ENCODE assay signal across 11 cellular contexts in genomic region chr3:195151866-195152526, GRCh38.
DNase-seq lines count a peak whose midpoint lies in the region; TF ChIP-seq lines count a peak whose summit lies in the region.
"Had no signal": no experiment of that assay in that cellular context is flagged by ENCODE, and none has a peak within 500 bp of the region (broad histone marks: within the 10 kb centered on the region; RNA-seq: fewer than 3 reads in every experiment).

No MANE protein-coding gene starts in this region.

- no peak overlapping the region for H3K4me2 ChIP-seq in mesendoderm (ENCODE audit: low read length)

- H2BK5ac ChIP-seq in mesendoderm (ENCODE audit: low read length): peak overlapping the region; percentile 48

- H3K18ac ChIP-seq in mesendoderm (ENCODE audit: low read length): no peak overlapping the region

- H3K4ac ChIP-seq in mesendoderm (ENCODE audit: low read depth, low read length): peak overlapping the region; percentile 62

- no peak overlapping the region for H3K23ac ChIP-seq in mesendoderm (ENCODE audit: low read length)

- peak overlapping the region; percentile 79 for H2AK5ac ChIP-seq in mesendoderm (ENCODE audit: low read length)

- peak overlapping the region; percentile 64 for H3K56ac ChIP-seq in mesendoderm (ENCODE audit: low read length)

- DNase-seq in A172 (ENCODE audit: low spot score) (peak; percentile 90), HT-29 (ENCODE audit: low spot score) (peak; percentile 47), choroid plexus epithelial cell (ENCODE audit: low read depth) (peak; percentile 80), mesendoderm (peak; percentile 60), AML-193 (lab: John Stamatoyannopoulos, UW) (no peak), KG1 (lab: John Stamatoyannopoulos, UW) (no peak), hypothalamus (lab: John Stamatoyannopoulos, UW) (no peak), erythroblast (lab: John Stamatoyannopoulos, UW) (no peak)
- DNase-seq: CD8-positive, alpha-beta T cell; NCI-H2081 treated with DMSO at 0.1 percent for 48 hours had no signal

- no peaks in the 10 kb centered on the region for H3K27me3 ChIP-seq in mesendoderm (ENCODE audit: insufficient read depth, low read length, poor library complexity)

- H4K5ac ChIP-seq in mesendoderm (ENCODE audit: low read length): no peak overlapping the region

- no peak for TF ChIP-seq CTCF in choroid plexus epithelial cell (conservative IDR thresholded peaks at IDR 0.05; ENCODE audit: low read depth, low read length)

- H3K4me1 ChIP-seq in mesendoderm (ENCODE audit: control insufficient read depth, low read depth, low read length): peaks cover 27% of the 10 kb centered on the region

- H2BK15ac ChIP-seq in mesendoderm (replicated peaks; ENCODE audit: low read depth): no peak overlapping the region

- no peak overlapping the region for H3K9ac ChIP-seq in mesendoderm (ENCODE audit: low read length)

- peaks cover 8% of the 10 kb centered on the region for H3K79me1 ChIP-seq in mesendoderm (ENCODE audit: low read length)

- no peak for TF ChIP-seq POLR2A in erythroblast (IDR thresholded peaks at IDR 0.05; ENCODE audit: low read length)

- no CpG with 5 or more reads among the region's 11 CpGs for WGBS in mesendoderm (ENCODE audit: extremely low coverage, insufficient coverage, low lambda C conversion rate)

- H3K4me3 ChIP-seq in choroid plexus epithelial cell (ENCODE audit: low read depth, low read length) (no peak overlapping the region), mesendoderm (ENCODE audit: low read length) (no peak overlapping the region)
- H3K4me3 ChIP-seq: lung had no signal

- H3K27ac ChIP-seq in mesendoderm (ENCODE audit: low read depth, low read length): no peak overlapping the region

- H4K8ac ChIP-seq in mesendoderm (ENCODE audit: low read depth, low read length): no peak overlapping the region

- H2BK120ac ChIP-seq in mesendoderm (ENCODE audit: low read depth, low read length): no peak overlapping the region

- H3K79me2 ChIP-seq in mesendoderm (ENCODE audit: control insufficient read depth, insufficient read depth, low read length): no peaks in the 10 kb centered on the region

- H3K36me3 ChIP-seq in mesendoderm (ENCODE audit: control insufficient read depth, insufficient read depth, low read length): no peaks in the 10 kb centered on the region

Comparison
In these comparisons a context has a peak if more than half of its experiments do, and no peak if none do; other contexts are left out.
1. DNase-seq: peak in A172 (single experiment), HT-29 (single experiment), choroid plexus epithelial cell (single experiment) and mesendoderm (single experiment); none in AML-193 (0 of 2), KG1 (single experiment), hypothalamus (0 of 51) and erythroblast (0 of 2).